Comparison of ENCODE assay signal across 8 cellular contexts in genomic region chr7:101856488-101857357, GRCh38. TPM values are rescaled to one million over a fixed set of nuclear protein-coding genes. Genes with fewer than 3 reads are reported as not detected.
DNase-seq lines count a peak whose midpoint lies in the region; ATAC-seq and TF ChIP-seq lines count a peak whose summit lies in the region.

No MANE protein-coding gene starts in this region.

- peak; percentile 33 for TF ChIP-seq CTCF in IMR-90 (conservative IDR thresholded peaks at IDR 0.05; ENCODE audit: low read depth, low read length)
- peak; percentile 48 for TF ChIP-seq CTCF in psoas muscle (IDR thresholded peaks at IDR 0.05)
- TF ChIP-seq CTCF in uterus (IDR thresholded peaks at IDR 0.05) = peak in 3 of 4 experiments; percentile 37 to 68 (median 59)

- H4K91ac ChIP-seq in IMR-90 (ENCODE audit: insufficient read depth, low read depth, low read length) = peak overlapping the region; percentile 58; the same call in 1 of the 2 replicates

- in situ Hi-C loops in IMR-90 (cut with MboI; ENCODE audit: low sequenced_read_pairs) = no loop called here

- peaks cover 0 to 4% of the 10 kb centered on the region in 2 donors for H3K36me3 Mint-ChIP-seq in activated naive CD4-positive, alpha-beta T cell treated with anti-CD3 and anti-CD28 coated beads, Interleukin-2, amount 50 U/mL, for 72 hours

- peak overlapping the region; percentile 34 for H3K14ac ChIP-seq in IMR-90 (replicated peaks; ENCODE audit: low read depth, low read length)

- H3K9ac ChIP-seq in IMR-90 (ENCODE audit: low read depth, low read length) = peak overlapping the region; percentile 45
- peak overlapping the region; percentile 35 for H3K9ac ChIP-seq in SK-N-MC (ENCODE audit: insufficient read length)

- H3K36me3 ChIP-seq in IMR-90 (ENCODE audit: control insufficient read depth, insufficient read depth, low read length) (no peaks in the 10 kb centered on the region), SK-N-MC (ENCODE audit: insufficient read depth, low read length) (no peaks in the 10 kb centered on the region), psoas muscle (ENCODE audit: insufficient read depth in 1 of 2, low read depth in 1 of 2) (no peaks in the 10 kb centered on the region), uterus (no peaks in the 10 kb centered on the region)

- H3K27me3 ChIP-seq in IMR-90 (ENCODE audit: control insufficient read depth, insufficient read depth, low read length) (no peaks in the 10 kb centered on the region), psoas muscle (ENCODE audit: insufficient read depth in 3 of 3, low read length in 2 of 3) (no peaks in the 10 kb centered on the region), uterus (no peaks in the 10 kb centered on the region)

- H2AK5ac ChIP-seq in IMR-90 (ENCODE audit: low read depth, low read length) = peak overlapping the region; percentile 57

- H3K56ac ChIP-seq in IMR-90 (ENCODE audit: extremely low read depth, insufficient read depth, low read length) = peak overlapping the region; percentile 54; the same call in 1 of the 2 replicates

- DNase-seq in DMS53 treated with DMSO at 0.1 percent for 48 hours (lab: John Stamatoyannopoulos, UW; ENCODE audit: unreplicated experiment) (peak; percentile 98), IMR-90 (peak; percentile 88), SK-N-MC (ENCODE audit: low read depth, low spot score) (no peak), Right ventricle myocardium inferior (ENCODE audit: missing footprints) (peak; percentile 97), psoas muscle (peak; percentile 87 to 95), uterus (peak; percentile 84 to 90)
- DNase-seq in activated naive CD4-positive, alpha-beta T cell treated with anti-CD3 and anti-CD28 coated beads, Interleukin-2, amount 50 U/mL, for 72 hours (ENCODE audit: low spot score in 2 of 2) = peak; percentile 77 to 89

- dilution Hi-C loops in IMR-90 (cut with HindIII; ENCODE audit: low sequenced_read_pairs, unreplicated experiment) = no loop called here

- H2BK5ac ChIP-seq in IMR-90 (ENCODE audit: low read depth, low read length, poor library complexity, severe bottlenecking) = peak overlapping the region; percentile 38

- H2AFZ ChIP-seq in IMR-90 (replicated peaks; ENCODE audit: low read length, poor library complexity) = peak overlapping the region; percentile 56

- CTCF ChIA-PET in IMR-90 (lab: Yijun Ruan, JAX) = interaction anchor here (0.7 to 1.1 kb wide), 3 partner anchors 15 to 26 kb away, joined by 3 to 5 read pairs (median 4); no protein-coding TSS in a partner anchor

- peak overlapping the region; percentile 5; the same call in 1 of the 2 replicates for H4K5ac ChIP-seq in IMR-90 (ENCODE audit: low read depth, low read length)

- peak overlapping the region; percentile 42 for H2AK9ac ChIP-seq in IMR-90 (replicated peaks; ENCODE audit: low read depth, low read length, poor library complexity)

- peak overlapping the region; percentile 3; the same call in 1 of the 2 replicates for H3K18ac ChIP-seq in IMR-90 (ENCODE audit: low read depth, low read length)

- H2BK120ac ChIP-seq in IMR-90 (ENCODE audit: low read depth, low read length) = peak overlapping the region; percentile 48

- peak overlapping the region; percentile 68 for H3K27ac ChIP-seq in IMR-90 (ENCODE audit: insufficient read depth, low read length)
- H3K27ac ChIP-seq in SK-N-MC = peak overlapping the region; percentile 18
- H3K27ac ChIP-seq in psoas muscle = peak overlapping the region; percentile 79
- peak overlapping the region; percentile 92 to 96 for H3K27ac ChIP-seq in uterus

- H3K4me1 ChIP-seq in IMR-90 (ENCODE audit: control insufficient read depth, insufficient read depth, low read length) = peaks cover 8% of the 10 kb centered on the region
- peaks cover 60% of the 10 kb centered on the region for H3K4me1 ChIP-seq in psoas muscle
- peaks cover 0 to 23% of the 10 kb centered on the region in 2 donors for H3K4me1 ChIP-seq in uterus

- H4K8ac ChIP-seq in IMR-90 (ENCODE audit: low read depth in 2 of 2, low read length in 2 of 2) = peak overlapping the region; percentile 48 to 56; a peak in 2 of 4 replicates

- no peaks in the 10 kb centered on the region for H3K9me3 ChIP-seq in IMR-90 (ENCODE audit: control insufficient read depth, insufficient read depth, low read length)
- H3K9me3 ChIP-seq in SK-N-MC (ENCODE audit: low read depth, low read length) = no peaks in the 10 kb centered on the region
- no peaks in the 10 kb centered on the region for H3K9me3 ChIP-seq in psoas muscle
- no peaks in the 10 kb centered on the region for H3K9me3 ChIP-seq in uterus

- POLR2A ChIA-PET in IMR-90 (lab: Charles Lee; ENCODE audit: unreplicated experiment) = no interaction called here

- H3K4ac ChIP-seq in IMR-90 (ENCODE audit: low read depth, low read length) = peak overlapping the region; percentile 57

- peak; percentile 38 for TF ChIP-seq RAD21 in IMR-90 (IDR thresholded peaks at IDR 0.05; ENCODE audit: low read length)

- H2BK15ac ChIP-seq in IMR-90 (ENCODE audit: low read depth, low read length) = no peak overlapping the region; the same call in 2 of the 3 replicates

- H3K9me1 ChIP-seq in IMR-90 (ENCODE audit: insufficient read depth, low read length) = peaks cover 6% of the 10 kb centered on the region; the same call in 1 of the 2 replicates

- H3K79me1 ChIP-seq in IMR-90 (ENCODE audit: low read depth in 1 of 2, low read length in 2 of 2) = peaks cover 35 to 90% of the 10 kb centered on the region in 2 experiments

- WGBS in IMR-90 (ENCODE audit: extremely low coverage in 2 of 2, insufficient read length in 1 of 2), 2 experiments = 42% methylated on average over 21 of the region's 32 CpGs; no CpG with 5 or more reads in 1 of the 2 experiments
- WGBS in psoas muscle, 3 donors = 7 to 15% (median 8%) methylated on average over 32 of the region's 32 CpGs

- no peak overlapping the region for H2BK20ac ChIP-seq in IMR-90 (ENCODE audit: low read depth, low read length)

- H4K20me1 ChIP-seq in IMR-90 (ENCODE audit: insufficient read depth, low read length) = peaks cover 70% of the 10 kb centered on the region

- peak overlapping the region; percentile 23 for H3K4me3 ChIP-seq in IMR-90 (ENCODE audit: insufficient read depth, low read depth, low read length)
- H3K4me3 ChIP-seq in SK-N-MC = peak overlapping the region; percentile 63
- peak overlapping the region; percentile 48 for H3K4me3 ChIP-seq in psoas muscle
- peak overlapping the region; percentile 30 to 35 for H3K4me3 ChIP-seq in uterus

- H3K4me2 ChIP-seq in IMR-90 (ENCODE audit: low read depth, low read length) = peak overlapping the region; percentile 68

- no TSS peak for BruUV-seq in IMR-90 (replicated peaks; lab: Mats Ljungman, UMichigan)

- TF ChIP-seq POLR2A in IMR-90 (IDR thresholded peaks at IDR 0.05; ENCODE audit: low read depth, low read length) (no peak), uterus (IDR thresholded peaks at IDR 0.05) (peak in 1 of 2 donors; percentile 47)

- peak overlapping the region; percentile 15; the same call in 1 of the 2 replicates for H3K23ac ChIP-seq in IMR-90 (ENCODE audit: low read depth, low read length)

- ATAC-seq in GM21528 (IDR thresholded peaks at IDR 0.05; ENCODE audit: low FRiP score, unreplicated experiment) (peak; percentile 92), IMR-90 (ENCODE audit: low read depth) (peak; percentile 88), Right ventricle myocardium inferior (peak; percentile 91), psoas muscle (peak; percentile 90 to 95 (median 92))
- ATAC-seq in activated naive CD4-positive, alpha-beta T cell treated with anti-CD3 and anti-CD28 coated beads, Interleukin-2, amount 50 U/mL, for 72 hours = peak; percentile 91 to 95

- peak overlapping the region; percentile 97 to 99 for H3K27ac Mint-ChIP-seq in activated naive CD4-positive, alpha-beta T cell treated with anti-CD3 and anti-CD28 coated beads, Interleukin-2, amount 50 U/mL, for 72 hours

- intact Hi-C loops in IMR-90 (cut with micrococcal nuclease) = no loop called here
- intact Hi-C loops in Right ventricle myocardium inferior (cut with DNase I) = loop anchor here (5.0 kb wide), 3 partner anchors 39 to 96 kb away; partner anchors contain the start of gene CUX1
- intact Hi-C loops in psoas muscle (cut with DNase I) = loop anchor here (1.0 to 5.0 kb wide), 2 partner anchors 33 to 39 kb away; partner anchors contain the start of gene CUX1 (in 1 of the 2)
- intact Hi-C loops in uterus (cut with DNase I; ENCODE audit: low total_unique reads) = no loop called here

- no peaks in the 10 kb centered on the region for H3K9me3 Mint-ChIP-seq in activated naive CD4-positive, alpha-beta T cell treated with anti-CD3 and anti-CD28 coated beads, Interleukin-2, amount 50 U/mL, for 72 hours

TF ChIP-seq in IMR-90, 13 proteins besides CTCF, POLR2A, EP300 and RAD21:
- peak; percentile 83 for TF ChIP-seq USF2 (IDR thresholded peaks at IDR 0.05; ENCODE audit: low read depth, low read length)
- no peak for TF ChIP-seq CEBPB (IDR thresholded peaks at IDR 0.05; ENCODE audit: low read depth, low read length)

RNA-seq across cellular contexts. Expression of gene CUX1, which starts 39.3 kb away (rescaled TPM):
- total RNA-seq in IMR-90 (2012; rRNA removed) (19.7 TPM in 2 replicates), Right ventricle myocardium inferior (107 TPM), psoas muscle (10 to 100 TPM; 72.4 to 95.6 (median 76.2) TPM), uterus (100 to 1,000 TPM in 1 of 4 donors, 10 to 100 TPM in 3; 58.2 to 295 (median 76.9) TPM)
- polyA plus RNA-seq in IMR-90 (2012; rRNA removed) (45.2 and 46.4 TPM in 2 replicates), psoas muscle (10 to 100 TPM; 12.5 to 35.3 (median 17.7) TPM)
- 45.4 and 65.3 TPM in 2 replicates for polyA plus RNA-seq in IMR-90 (2012; cell fraction: cytosol; rRNA removed)
- polyA plus RNA-seq in IMR-90 (2012; cell fraction: nucleus; rRNA removed; ENCODE audit: low replicate concordance) = 19.7 and 27.9 TPM in 2 replicates
- total RNA-seq in activated naive CD4-positive, alpha-beta T cell treated with anti-CD3 and anti-CD28 coated beads, Interleukin-2, amount 50 U/mL, for 72 hours = 10 to 100 TPM in 1 of 2 donors, 1 to 10 TPM in 1; 8.6 to 23.3 TPM

Comparison
In these comparisons a context has a peak if more than half of its experiments do, and no peak if none do; other contexts are left out.
1. H3K27ac ChIP-seq: peak in every context shown above with its lines; median percentile 94 in uterus; 79 in psoas muscle; 68 in IMR-90; 18 in SK-N-MC.
2. intact Hi-C loops: an anchor here in Right ventricle myocardium inferior (5.0 kb wide) and psoas muscle (1.0 to 5.0 kb wide); none called in IMR-90 and uterus.